ENCODE assay signal across 23 cellular contexts in the genomic region with DNA sequence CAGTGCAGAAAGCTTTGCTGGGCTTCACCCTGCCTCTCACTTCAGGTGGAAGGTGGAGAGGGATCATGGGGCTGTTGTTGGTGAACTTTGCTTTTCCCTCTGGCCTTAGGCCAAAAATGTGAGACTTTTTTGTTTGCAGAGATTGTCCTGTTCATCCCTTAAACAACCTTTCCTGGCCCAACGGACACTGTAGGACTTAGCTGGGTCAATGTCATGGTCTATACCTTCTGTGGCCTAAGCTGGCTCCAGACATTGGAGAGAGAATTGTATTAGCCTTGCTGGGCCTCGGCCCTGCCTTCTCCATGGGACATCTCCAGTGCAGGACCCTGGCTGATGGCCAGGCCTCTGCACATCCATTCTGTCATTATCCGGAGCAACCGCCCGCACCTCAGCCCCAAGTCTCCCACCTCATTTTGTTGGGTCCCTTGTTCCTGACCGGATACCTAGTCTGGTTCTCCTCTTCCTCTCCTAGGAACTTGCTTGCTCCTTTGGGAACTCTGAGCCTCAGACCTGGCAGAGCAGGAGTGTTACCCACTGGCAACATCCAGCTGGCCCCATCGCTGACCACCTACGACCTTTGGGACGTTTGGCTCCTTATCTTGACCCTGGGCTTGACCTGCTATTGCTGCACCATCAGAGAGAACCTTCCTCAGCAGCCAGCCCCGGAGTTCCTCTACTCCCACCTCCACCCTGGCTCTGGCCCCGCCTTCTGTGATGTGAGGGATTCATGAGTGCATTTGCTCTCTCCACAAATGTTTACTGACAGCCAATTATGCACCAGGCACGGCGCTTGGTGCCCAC.
"Had no signal": no experiment of that assay in that cellular context is flagged by ENCODE, and none has a peak within 500 bp of the region (broad histone marks: within the 10 kb centered on the region; RNA-seq: fewer than 3 reads in every experiment).

No MANE protein-coding gene starts in this region.

- H3K9me3 Mint-ChIP-seq: activated CD4-positive, alpha-beta memory T cell treated with anti-CD3 and anti-CD28 coated beads, Interleukin-2, amount 10 ng/mL, durations not matched to agents 7 days and 5 days; activated naive CD4-positive, alpha-beta T cell treated with anti-CD3 and anti-CD28 coated beads for 36 hours; activated T-helper 17 cell treated with anti-CD3 and anti-CD28 coated beads, Interleukin-2, amount 50 U/mL, for 72 hours had no signal

- ATAC-seq: activated CD4-positive, alpha-beta T cell treated with anti-CD3 and anti-CD28 coated beads for 36 hours; activated T-helper 17 cell treated with anti-CD3 and anti-CD28 coated beads, Interleukin-2, amount 50 U/mL, for 72 hours; Panc1; Right ventricle myocardium inferior had no signal

- H3K27ac ChIP-seq: SJCRH30, VCaP had no signal

- H3K9me2 ChIP-seq: SK-N-SH had no signal

- H3K36me3 ChIP-seq: SJCRH30 had no signal

- H3K27me3 Mint-ChIP-seq: activated CD4-positive, alpha-beta memory T cell treated with anti-CD3 and anti-CD28 coated beads, Interleukin-2, amount 10 ng/mL, durations not matched to agents 7 days and 5 days; activated CD4-positive, alpha-beta T cell treated with anti-CD3 and anti-CD28 coated beads for 36 hours; activated naive CD8-positive, alpha-beta T cell had no signal

- H3K4me1 ChIP-seq: SJCRH30 had no signal

- H3K4me3 Mint-ChIP-seq: activated CD4-positive, alpha-beta memory T cell treated with anti-CD3 and anti-CD28 coated beads, Interleukin-2, amount 10 ng/mL, durations not matched to agents 7 days and 5 days; activated CD4-positive, alpha-beta T cell treated with anti-CD3 and anti-CD28 coated beads for 36 hours; activated naive CD4-positive, alpha-beta T cell treated with anti-CD3 and anti-CD28 coated beads for 36 hours; activated naive CD8-positive, alpha-beta T cell; activated T-helper 17 cell treated with anti-CD3 and anti-CD28 coated beads, Interleukin-2, amount 50 U/mL, for 72 hours had no signal

- H3K4me2 ChIP-seq: SK-N-SH had no signal

- DNase-seq: activated CD4-positive, alpha-beta memory T cell treated with anti-CD3 and anti-CD28 coated beads, Interleukin-2, amount 10 ng/mL, durations not matched to agents 7 days and 5 days; activated CD4-positive, alpha-beta T cell treated with anti-CD3 and anti-CD28 coated beads for 36 hours; activated CD4-positive, alpha-beta T cell treated with anti-CD3 and anti-CD28 coated beads, Interleukin-2, amount 50 U/mL, for 1 hour; activated gamma-delta T cell; activated naive CD4-positive, alpha-beta T cell treated with anti-CD3 and anti-CD28 coated beads for 36 hours; activated T-cell treated with anti-CD3 and anti-CD28 coated beads for 4 hours; activated T-cell treated with anti-CD3 and anti-CD28 coated beads, Interleukin-2, amount 50 U/mL, for 48 hours; caudate nucleus; KG1; NCI-H1048; NCI-H1930; NCI-H446 treated with DMSO at 0.1 percent for 48 hours; NCI-H524 treated with DMSO at 0.1 percent for 48 hours; NCI-H82; RPMI8226; SJCRH30; SK-N-SH; T-helper 1 cell had no signal

- H3K4me3 ChIP-seq: SJCRH30 had no signal

- H3K36me3 Mint-ChIP-seq: activated naive CD8-positive, alpha-beta T cell had no signal

- H3K9me3 ChIP-seq: SJCRH30, SK-N-SH had no signal

- H3K27ac Mint-ChIP-seq: activated CD4-positive, alpha-beta memory T cell treated with anti-CD3 and anti-CD28 coated beads, Interleukin-2, amount 10 ng/mL, durations not matched to agents 7 days and 5 days; activated CD4-positive, alpha-beta T cell treated with anti-CD3 and anti-CD28 coated beads for 36 hours; activated naive CD4-positive, alpha-beta T cell treated with anti-CD3 and anti-CD28 coated beads for 36 hours; activated naive CD8-positive, alpha-beta T cell; activated T-helper 17 cell treated with anti-CD3 and anti-CD28 coated beads, Interleukin-2, amount 50 U/mL, for 72 hours had no signal
